8 cellular contexts compared by ENCODE assay signal in the genomic region with DNA sequence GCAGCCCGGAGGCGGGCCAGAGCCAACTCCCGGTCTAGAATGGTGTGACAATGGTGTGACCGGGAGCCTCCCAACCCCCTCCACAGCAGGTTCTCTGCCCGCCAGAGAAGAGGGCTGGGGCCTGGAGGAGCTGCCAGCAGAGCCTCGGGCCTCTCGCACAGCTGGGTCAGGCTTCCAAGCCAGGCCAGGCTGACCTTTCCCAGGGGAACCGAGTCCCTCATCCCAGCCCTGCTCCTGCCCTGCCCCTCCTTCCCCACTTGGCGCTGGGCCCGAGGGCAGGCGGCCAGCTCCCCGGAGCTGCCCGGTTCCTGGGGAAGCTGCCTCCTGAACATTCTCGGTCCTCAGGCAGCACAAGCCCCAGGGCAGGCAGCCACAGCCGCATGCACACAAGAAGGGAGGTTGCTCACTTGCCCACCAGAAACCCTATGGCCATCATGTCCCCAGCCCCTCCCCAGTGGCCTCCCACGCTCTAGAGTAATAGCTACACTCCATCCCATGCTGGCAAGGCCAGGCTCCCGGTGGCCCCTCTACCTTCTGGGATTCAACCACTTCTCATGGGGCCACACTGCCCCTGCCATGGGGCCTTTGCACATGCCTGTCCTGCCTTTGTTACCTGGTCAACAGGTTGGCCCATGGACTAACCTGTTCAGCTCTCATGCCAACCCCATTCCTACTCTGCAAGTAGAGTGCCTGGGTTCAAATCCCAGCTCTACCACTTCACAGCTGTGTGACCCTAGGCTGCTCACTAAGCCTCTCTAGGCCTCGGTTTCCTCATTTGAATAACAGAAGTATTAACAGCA.
DNase-seq lines count a peak whose midpoint lies in the region; ATAC-seq and TF ChIP-seq lines count a peak whose summit lies in the region.

No MANE protein-coding gene starts in this region.

- DNase-seq in DMS 273 (lab: John Stamatoyannopoulos, UW; ENCODE audit: unreplicated experiment), result peak; percentile 71
- peak in 2 of 3 donors; percentile 79 to 85 for DNase-seq in Peyer's patch
- peak; percentile 91 for DNase-seq in fibroblast of the aortic adventitia (ENCODE audit: low read depth)
- DNase-seq in osteocyte (ENCODE audit: extremely low spot score, unreplicated experiment), result peak; percentile 96
- DNase-seq in GM20000 (ENCODE audit: low spot score), result no peak
- DNase-seq in stimulated activated naive CD8-positive, alpha-beta T cell treated with anti-CD3 and anti-CD28 coated beads, Interleukin-15, amount 100 ng/mL, for 72 hours, result no peak

- H3K27me3 ChIP-seq in Peyer's patch, result no peaks in the 10 kb centered on the region

- no peak overlapping the region for H3K4me3 Mint-ChIP-seq in osteocyte (ENCODE audit: unreplicated experiment)
- no peak overlapping the region for H3K4me3 Mint-ChIP-seq in stimulated activated naive CD8-positive, alpha-beta T cell treated with anti-CD3 and anti-CD28 coated beads, Interleukin-15, amount 100 ng/mL, for 72 hours

- no peaks in the 10 kb centered on the region for H3K9me3 ChIP-seq in Peyer's patch

- no peak overlapping the region for H3K4me3 ChIP-seq in Peyer's patch
- H3K4me3 ChIP-seq in fibroblast of the aortic adventitia (ENCODE audit: low read depth, low read length), result no peak overlapping the region

- H3K27me3 Mint-ChIP-seq in osteocyte (ENCODE audit: unreplicated experiment), result no peaks in the 10 kb centered on the region
- H3K27me3 Mint-ChIP-seq in stimulated activated naive CD8-positive, alpha-beta T cell treated with anti-CD3 and anti-CD28 coated beads, Interleukin-15, amount 100 ng/mL, for 72 hours, result no peaks in the 10 kb centered on the region

- H3K9me3 Mint-ChIP-seq in osteocyte (ENCODE audit: unreplicated experiment), result no peaks in the 10 kb centered on the region
- H3K9me3 Mint-ChIP-seq in stimulated activated naive CD8-positive, alpha-beta T cell treated with anti-CD3 and anti-CD28 coated beads, Interleukin-15, amount 100 ng/mL, for 72 hours, result no peaks in the 10 kb centered on the region

- peak overlapping the region; percentile 28 to 96 (median 87) for H3K27ac ChIP-seq in Peyer's patch

- peak overlapping the region; percentile 83 for H3K27ac Mint-ChIP-seq in osteocyte (ENCODE audit: unreplicated experiment)
- H3K27ac Mint-ChIP-seq in stimulated activated naive CD8-positive, alpha-beta T cell treated with anti-CD3 and anti-CD28 coated beads, Interleukin-15, amount 100 ng/mL, for 72 hours, result no peak overlapping the region

- TF ChIP-seq CTCF in Peyer's patch (IDR thresholded peaks at IDR 0.05) (peak in 2 of 6 experiments; percentile 4 to 8), fibroblast of the aortic adventitia (IDR thresholded peaks at IDR 0.05; ENCODE audit: insufficient read depth, low read length) (no peak), osteocyte (IDR thresholded peaks at IDR 0.05) (no peak), GM20000 (IDR thresholded peaks at IDR 0.05; ENCODE audit: extremely low read depth, missing control alignments) (no peak)

- peaks cover 87% of the 10 kb centered on the region for H3K4me1 Mint-ChIP-seq in osteocyte (ENCODE audit: unreplicated experiment)
- H3K4me1 Mint-ChIP-seq in stimulated activated naive CD8-positive, alpha-beta T cell treated with anti-CD3 and anti-CD28 coated beads, Interleukin-15, amount 100 ng/mL, for 72 hours, result peaks cover 65% of the 10 kb centered on the region

- no peak for TF ChIP-seq POLR2A in Peyer's patch (IDR thresholded peaks at IDR 0.05)

- no peak for ATAC-seq in HG03571 (IDR thresholded peaks at IDR 0.05; ENCODE audit: unreplicated experiment)
- no peak for ATAC-seq in stimulated activated naive CD8-positive, alpha-beta T cell treated with anti-CD3 and anti-CD28 coated beads, Interleukin-15, amount 100 ng/mL, for 72 hours
- ATAC-seq in HG02884 (IDR thresholded peaks at IDR 0.05; ENCODE audit: unreplicated experiment), result no peak

- peaks cover 0 to 17% (median 0%) of the 10 kb centered on the region in 3 donors for H3K36me3 ChIP-seq in Peyer's patch

- peaks cover 16 to 97% (median 33%) of the 10 kb centered on the region in 4 donors for H3K4me1 ChIP-seq in Peyer's patch

- peaks cover 1% of the 10 kb centered on the region for H3K36me3 Mint-ChIP-seq in osteocyte (ENCODE audit: unreplicated experiment)

Comparison
In these comparisons a context has a peak if more than half of its experiments do, and no peak if none do; other contexts are left out.
1. DNase-seq: peak in DMS 273 (single experiment), Peyer's patch (2 of 3), fibroblast of the aortic adventitia (single experiment) and osteocyte (single experiment); none in GM20000 (single experiment) and stimulated activated naive CD8-positive, alpha-beta T cell treated with anti-CD3 and anti-CD28 coated beads, Interleukin-15, amount 100 ng/mL, for 72 hours (0 of 2).